8 cellular contexts compared by ENCODE assay signal in the genomic region with DNA sequence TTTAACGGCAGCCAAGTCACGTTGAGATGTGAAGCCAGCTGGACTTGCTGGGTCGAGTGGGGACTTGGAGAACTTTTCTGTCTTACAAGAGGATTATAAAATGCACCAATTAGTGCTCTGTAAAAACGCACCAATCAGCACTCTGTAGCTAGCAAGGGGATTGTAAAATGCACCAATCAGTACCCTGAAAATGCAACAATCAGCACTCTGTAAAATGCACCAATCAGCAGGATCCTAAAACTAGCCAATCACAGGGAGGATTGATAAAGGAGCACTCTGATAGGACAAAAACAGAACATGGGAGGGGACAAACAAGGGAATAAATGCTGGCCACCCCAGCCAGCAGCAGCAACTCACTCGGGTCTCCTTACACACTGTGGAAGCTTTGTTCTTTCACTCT.
"Had no signal": no experiment of that assay in that cellular context is flagged by ENCODE, and none has a peak within 500 bp of the region (broad histone marks: within the 10 kb centered on the region; RNA-seq: fewer than 3 reads in every experiment).

No MANE protein-coding gene starts in this region.

- H3K4me3 ChIP-seq: GM12878 had no signal

- FAIRE-seq: G401.6, GM12878, GM12891, GM12892, GM18507, GM19239 had no signal

- DNase-seq: GDM1, GF-D8 had no signal

- ATAC-seq: GM12878 had no signal
